ENCODE assay signal across 17 cellular contexts in genomic region chr16:81376880-81377279, GRCh38.
DNase-seq lines count a peak whose midpoint lies in the region; ATAC-seq, FAIRE-seq and TF ChIP-seq lines count a peak whose summit lies in the region.
"Had no signal": no experiment of that assay in that cellular context is flagged by ENCODE, and none has a peak within 500 bp of the region (broad histone marks: within the 10 kb centered on the region; RNA-seq: fewer than 3 reads in every experiment).

No MANE protein-coding gene starts in this region.

- H3K9me3 ChIP-seq in HepG2 (ENCODE audit: low read length): no peaks in the 10 kb centered on the region
- no peaks in the 10 kb centered on the region for H3K9me3 ChIP-seq in right lobe of liver
- no peaks in the 10 kb centered on the region for H3K9me3 ChIP-seq in RWPE2 (ENCODE audit: severe bottlenecking)
- no peaks in the 10 kb centered on the region for H3K9me3 ChIP-seq in suprapubic skin
- H3K9me3 ChIP-seq: right atrium auricular region had no signal

- POLR2A ChIA-PET in HepG2 (lab: Yijun Ruan, JAX): no interaction called here

- H3K4me3 ChIP-seq in HepG2 (replicated peaks in 1 of 3; ENCODE audit: insufficient read depth in 1 of 3, low read depth in 2 of 3, low read length in 3 of 3) (no peak overlapping the region), right lobe of liver (no peak overlapping the region), RWPE2 (ENCODE audit: severe bottlenecking) (no peak overlapping the region), suprapubic skin (no peak overlapping the region)
- H3K4me3 ChIP-seq: right atrium auricular region had no signal

- H2AFZ ChIP-seq in HepG2 (ENCODE audit: low read length): no peak overlapping the region

- H3K27me3 ChIP-seq in HepG2 (ENCODE audit: control insufficient read depth in 1 of 2, insufficient read depth in 2 of 2, low read length in 2 of 2): no peaks in the 10 kb centered on the region
- H3K27me3 ChIP-seq in right lobe of liver: no peaks in the 10 kb centered on the region
- no peaks in the 10 kb centered on the region for H3K27me3 ChIP-seq in RWPE2 (ENCODE audit: insufficient read depth, poor library complexity, severe bottlenecking)
- no peaks in the 10 kb centered on the region for H3K27me3 ChIP-seq in suprapubic skin
- H3K27me3 ChIP-seq: right atrium auricular region had no signal

- no peak overlapping the region for H3K27ac Mint-ChIP-seq in activated T-helper 2 cell treated with anti-CD3 and anti-CD28 coated beads, Interferon-gamma antibody, Interleukin-2, Interleukin-4, amounts not matched to agents 10 μg/mL and 5 μg/mL and 100 μg/mL, durations not matched to agents 14 hours and 24 hours and 36 hours
- H3K27ac Mint-ChIP-seq: activated T-helper 1 cell treated with anti-CD3 and anti-CD28 coated beads, Interleukin-12 subunit alpha, Interleukin-12 subunit beta, Interleukin-2, Interleukin-4 antibody, amounts not matched to agents 30 ng/mL and 10 ng/mL and 1 ng/mL, durations not matched to agents 14 hours and 24 hours and 36 hours; nephron had no signal

- CTCF ChIA-PET in HepG2 (lab: Yijun Ruan, JAX; ENCODE audit: low intra/inter-chr PET ratio, low total read pairs): no interaction called here

- ATAC-seq in HepG2: no peak
- no peak for ATAC-seq in right lobe of liver
- ATAC-seq in RWPE2 (ENCODE audit: low read depth): peak; percentile 88
- peak; percentile 66 for ATAC-seq in esophagus mucosa
- no peak for ATAC-seq in HG03469 (IDR thresholded peaks at IDR 0.05; ENCODE audit: unreplicated experiment)

- TF ChIP-seq CTCF in HepG2 (CRISPR knock-in tag; IDR thresholded peaks at IDR 0.05) (no peak), right lobe of liver (IDR thresholded peaks at IDR 0.05) (no peak), RWPE2 (IDR thresholded peaks at IDR 0.05; ENCODE audit: poor library complexity, severe bottlenecking) (no peak), suprapubic skin (IDR thresholded peaks at IDR 0.05) (no peak)

- H4K20me1 ChIP-seq in HepG2 (ENCODE audit: insufficient read depth, low read length): no peaks in the 10 kb centered on the region

- TF ChIP-seq EP300 in HepG2 (IDR thresholded peaks at IDR 0.05; ENCODE audit: low read depth in 2 of 2, low read length in 2 of 2): no peak
- TF ChIP-seq EP300 in HepG2 (CRISPR knock-in tag; IDR thresholded peaks at IDR 0.05; ENCODE audit: borderline replicate concordance): no peak
- no peak for TF ChIP-seq EP300 in suprapubic skin (IDR thresholded peaks at IDR 0.05)

- H3K4me1 Mint-ChIP-seq in activated T-helper 2 cell treated with anti-CD3 and anti-CD28 coated beads, Interferon-gamma antibody, Interleukin-2, Interleukin-4, amounts not matched to agents 10 μg/mL and 5 μg/mL and 100 μg/mL, durations not matched to agents 14 hours and 24 hours and 36 hours (ENCODE audit: low read depth): peaks cover 10% of the 10 kb centered on the region
- H3K4me1 Mint-ChIP-seq: nephron had no signal

- no peak for FAIRE-seq in HepG2 (lab: Jason Lieb, UNC)

- no peak overlapping the region for H3K9ac ChIP-seq in HepG2 (ENCODE audit: insufficient read depth, low read depth, low read length)

- 95% methylated on average over 7 of the region's 7 CpGs for WGBS in HepG2 (ENCODE audit: low lambda C conversion rate)
- WGBS in right lobe of liver (ENCODE audit: insufficient coverage, low coverage, low lambda C conversion rate, missing lambda C conversion rate): 72% methylated on average over 4 of the region's 7 CpGs
- WGBS in suprapubic skin: 47% methylated on average over 7 of the region's 7 CpGs

- in situ Hi-C loops in HepG2 (cut with HindIII; ENCODE audit: extremely low pct_ligation_motif_present, low pct_unique_long_range_greater_than_20kb): no loop called here

- BruUV-seq in HepG2 (replicated peaks; lab: Mats Ljungman, UMichigan): no TSS peak

- H3K4me1 ChIP-seq in HepG2 (ENCODE audit: insufficient read depth, low read length): no peaks in the 10 kb centered on the region
- no peaks in the 10 kb centered on the region for H3K4me1 ChIP-seq in right lobe of liver
- H3K4me1 ChIP-seq in RWPE2 (ENCODE audit: insufficient read depth, poor library complexity, severe bottlenecking): peaks cover 6% of the 10 kb centered on the region
- peaks cover 3% of the 10 kb centered on the region for H3K4me1 ChIP-seq in suprapubic skin
- H3K4me1 ChIP-seq: right atrium auricular region had no signal

- intact Hi-C loops in HepG2 (cut with micrococcal nuclease; ENCODE audit: unreplicated experiment) (no loop called here), right lobe of liver (cut with DNase I) (no loop called here)
- intact Hi-C loops in activated T-helper 2 cell treated with anti-CD3 and anti-CD28 coated beads, Interferon-gamma antibody, Interleukin-2, Interleukin-4, amounts not matched to agents 10 μg/mL and 5 μg/mL and 100 μg/mL, durations not matched to agents 14 hours and 24 hours and 36 hours (cut with micrococcal nuclease): no loop called here

- H3K27ac ChIP-seq in HepG2 (ENCODE audit: extremely low read length, insufficient read depth, low read length) (no peak overlapping the region), right lobe of liver (no peak overlapping the region), RWPE2 (ENCODE audit: poor library complexity, severe bottlenecking) (no peak overlapping the region), suprapubic skin (peak overlapping the region; percentile 65)
- H3K27ac ChIP-seq: C4-2B, right atrium auricular region had no signal

- H3K4me3 Mint-ChIP-seq in activated T-helper 2 cell treated with anti-CD3 and anti-CD28 coated beads, Interferon-gamma antibody, Interleukin-2, Interleukin-4, amounts not matched to agents 10 μg/mL and 5 μg/mL and 100 μg/mL, durations not matched to agents 14 hours and 24 hours and 36 hours (ENCODE audit: low read depth): no peak overlapping the region
- H3K4me3 Mint-ChIP-seq: activated T-helper 1 cell treated with anti-CD3 and anti-CD28 coated beads, Interleukin-12 subunit alpha, Interleukin-12 subunit beta, Interleukin-2, Interleukin-4 antibody, amounts not matched to agents 30 ng/mL and 10 ng/mL and 1 ng/mL, durations not matched to agents 14 hours and 24 hours and 36 hours; H9; nephron had no signal

- no peak for TF ChIP-seq RAD21 in HepG2 (CRISPR knock-in tag; IDR thresholded peaks at IDR 0.05)

- no peak for DNase-seq in HepG2 (ENCODE audit: low spot score)
- no peak for DNase-seq in right lobe of liver
- no peak for DNase-seq in RWPE2 (ENCODE audit: low spot score)
- no peak for DNase-seq in suprapubic skin (ENCODE audit: low spot score in 2 of 2)
- no peak for DNase-seq in activated T-helper 2 cell treated with anti-CD3 and anti-CD28 coated beads, Interferon-gamma antibody, Interleukin-2, Interleukin-4, amounts not matched to agents 10 μg/mL and 5 μg/mL and 100 μg/mL, durations not matched to agents 14 hours and 24 hours and 36 hours (ENCODE audit: low spot score)
- no peak for DNase-seq in NCI-H2196 (lab: John Stamatoyannopoulos, UW; ENCODE audit: unreplicated experiment)
- DNase-seq: H9, hippocampal formation, NCI-H1092, NCI-H510A treated with DMSO at 0.1 percent for 48 hours, SHP77 had no signal

- H3K27me3 Mint-ChIP-seq in activated T-helper 2 cell treated with anti-CD3 and anti-CD28 coated beads, Interferon-gamma antibody, Interleukin-2, Interleukin-4, amounts not matched to agents 10 μg/mL and 5 μg/mL and 100 μg/mL, durations not matched to agents 14 hours and 24 hours and 36 hours (ENCODE audit: low read depth): no peaks in the 10 kb centered on the region

- H3K36me3 ChIP-seq in HepG2 (replicated peaks in 1 of 2; ENCODE audit: control insufficient read depth in 1 of 2, insufficient read depth in 2 of 2, low read length in 2 of 2) (peaks cover 23 to 42% of the 10 kb centered on the region in 2 experiments), right lobe of liver (peaks cover 0 to 14% (median 4%) of the 10 kb centered on the region in 4 donors), RWPE2 (ENCODE audit: low read depth) (peaks cover 54% of the 10 kb centered on the region), suprapubic skin (peaks cover 31% of the 10 kb centered on the region)

- no peaks in the 10 kb centered on the region for H3K79me2 ChIP-seq in HepG2 (ENCODE audit: insufficient read depth, low read length)

- H3K36me3 Mint-ChIP-seq in activated T-helper 2 cell treated with anti-CD3 and anti-CD28 coated beads, Interferon-gamma antibody, Interleukin-2, Interleukin-4, amounts not matched to agents 10 μg/mL and 5 μg/mL and 100 μg/mL, durations not matched to agents 14 hours and 24 hours and 36 hours (ENCODE audit: low read depth): peaks cover 23% of the 10 kb centered on the region

- no peak overlapping the region for H3K4me2 ChIP-seq in HepG2 (ENCODE audit: low read depth, low read length)

- TF ChIP-seq POLR2A in HepG2 (IDR thresholded peaks at IDR 0.05; ENCODE audit: insufficient read depth in 1 of 2, low read depth in 2 of 2, low read length in 2 of 2) (no peak), right lobe of liver (IDR thresholded peaks at IDR 0.05) (no peak), suprapubic skin (IDR thresholded peaks at IDR 0.05) (no peak)

- no peaks in the 10 kb centered on the region for H3K9me3 Mint-ChIP-seq in activated T-helper 2 cell treated with anti-CD3 and anti-CD28 coated beads, Interferon-gamma antibody, Interleukin-2, Interleukin-4, amounts not matched to agents 10 μg/mL and 5 μg/mL and 100 μg/mL, durations not matched to agents 14 hours and 24 hours and 36 hours
- H3K9me3 Mint-ChIP-seq: activated T-helper 1 cell treated with anti-CD3 and anti-CD28 coated beads, Interleukin-12 subunit alpha, Interleukin-12 subunit beta, Interleukin-2, Interleukin-4 antibody, amounts not matched to agents 30 ng/mL and 10 ng/mL and 1 ng/mL, durations not matched to agents 14 hours and 24 hours and 36 hours; H9; nephron had no signal

TF ChIP-seq in HepG2, 621 proteins besides CTCF, POLR2A, EP300 and RAD21:
- TF ChIP-seq CREB1 (IDR thresholded peaks at IDR 0.05): peak; percentile 44
- no peak for TF ChIP-seq CREB1 (CRISPR knock-in tag; IDR thresholded peaks at IDR 0.05)
- TF ChIP-seq ERF (CRISPR knock-in tag; IDR thresholded peaks at IDR 0.05): no peak

Comparison
In these comparisons a context has a peak if more than half of its experiments do, and no peak if none do; other contexts are left out.
1. ATAC-seq: peak in RWPE2 (single experiment) and esophagus mucosa (single experiment); none in HepG2 (single experiment), right lobe of liver (0 of 4) and HG03469 (single experiment).